In the genomic region with DNA sequence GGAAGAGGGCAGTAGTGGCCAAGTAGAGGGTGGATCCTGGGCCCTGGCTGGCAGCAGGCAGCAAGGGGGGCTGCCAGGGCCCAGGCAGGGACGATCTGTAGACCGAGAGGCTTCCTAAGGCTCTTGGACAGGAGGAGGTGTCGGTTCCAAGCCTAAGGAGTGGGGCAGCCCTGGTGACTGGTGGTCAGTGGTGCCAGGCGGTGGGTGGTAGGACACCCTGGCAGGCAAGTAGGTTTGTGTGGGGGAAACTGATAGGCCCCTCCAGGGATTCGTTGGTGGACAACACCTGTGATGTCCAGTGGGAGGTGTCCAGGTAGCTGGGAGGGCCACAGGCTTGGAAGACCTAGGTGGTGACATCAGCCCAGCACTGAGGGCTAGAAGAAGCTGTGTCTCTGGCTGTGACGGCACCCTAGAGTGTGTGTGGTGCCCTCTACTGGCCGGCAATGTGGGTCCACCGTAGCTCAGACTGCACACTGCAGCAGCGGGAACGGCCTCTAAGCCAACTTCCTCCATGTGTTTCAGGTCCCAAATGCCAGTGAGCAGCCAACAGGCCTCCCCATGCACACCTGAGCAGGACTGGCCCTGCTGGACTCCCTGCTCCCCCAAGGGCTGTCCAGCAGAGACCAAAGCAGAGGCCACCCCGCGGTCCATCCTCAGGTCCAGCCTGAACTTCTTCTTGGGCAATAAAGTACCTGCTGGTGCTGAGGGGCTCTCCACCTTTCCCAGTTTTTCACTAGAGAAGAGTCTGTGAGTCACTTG, we compare ENCODE assay signal across 8 cellular contexts. TPM values are rescaled to one million over a fixed set of nuclear protein-coding genes. Genes with fewer than 3 reads are reported as not detected.
A peak's percentile ranks its signal among the peaks of the same experiment; 100 is the strongest.
DNase-seq lines count a peak whose midpoint lies in the region; ATAC-seq and TF ChIP-seq lines count a peak whose summit lies in the region.

No MANE protein-coding gene starts in this region.

- TF ChIP-seq CTCF in CD4-positive, alpha-beta T cell (IDR thresholded peaks at IDR 0.05), result peak; percentile 68
- TF ChIP-seq CTCF in HFFc6 (IDR thresholded peaks at IDR 0.05), result peak; percentile 87

- peak; percentile 97 for ATAC-seq in CD4-positive, alpha-beta T cell (ENCODE audit: poor library complexity)
- ATAC-seq in GM21723 (IDR thresholded peaks at IDR 0.05; ENCODE audit: unreplicated experiment), result no peak

- no peaks in the 10 kb centered on the region for H3K27me3 ChIP-seq in CD4-positive, alpha-beta T cell (ENCODE audit: control insufficient read depth, insufficient read depth, low read length)

- intact Hi-C loops in CD4-positive, alpha-beta T cell (cut with DNase I, micrococcal nuclease), result no loop called here

- H3K27ac ChIP-seq in CD4-positive, alpha-beta T cell (ENCODE audit: low read depth, low read length), result no peak overlapping the region

- no peaks in the 10 kb centered on the region for H3K9me3 Mint-ChIP-seq in CD4-positive, alpha-beta T cell
- H3K9me3 Mint-ChIP-seq in HFFc6, result peaks cover 10% of the 10 kb centered on the region

- POLR2A ChIA-PET in CD4-positive, alpha-beta T cell (lab: Charles Lee), result interaction anchor here (1.1 kb wide), 1 partner anchor 9 kb away, joined by 11 read pairs; the partner anchor contains the start of gene SAMM50

- H3K27me3 Mint-ChIP-seq in CD4-positive, alpha-beta T cell, result peaks cover 12% of the 10 kb centered on the region
- no peaks in the 10 kb centered on the region; the same call in none of the 2 replicates for H3K27me3 Mint-ChIP-seq in HFFc6 (ENCODE audit: insufficient read depth)

- peak; percentile 44 to 70 (median 56) for DNase-seq in CD4-positive, alpha-beta T cell
- DNase-seq in HFFc6, result peak; percentile 61
- peak; percentile 50 for DNase-seq in SHP77 treated with DMSO at 0.1 percent for 48 hours (lab: John Stamatoyannopoulos, UW)
- DNase-seq in activated gamma-delta T cell treated with anti-CD3 and anti-CD28 coated beads, Interleukin-2, amount 50 U/mL, for 16 hours (ENCODE audit: low read depth), result peak; percentile 50
- peak; percentile 46 for DNase-seq in glomerular visceral epithelial cell (ENCODE audit: extremely low spot score)
- peak; percentile 23 for DNase-seq in putamen (ENCODE audit: low spot score)
- no peak for DNase-seq in GOT3 (lab: John Stamatoyannopoulos, UW)

- no peaks in the 10 kb centered on the region for H3K9me3 ChIP-seq in CD4-positive, alpha-beta T cell (ENCODE audit: control insufficient read depth, low read length)

- no peak overlapping the region for H3K27ac Mint-ChIP-seq in CD4-positive, alpha-beta T cell
- H3K27ac Mint-ChIP-seq in HFFc6, result peak overlapping the region; percentile 11; the same call in 1 of the 2 replicates

- no peaks in the 10 kb centered on the region for H3K4me1 Mint-ChIP-seq in CD4-positive, alpha-beta T cell (ENCODE audit: low read depth)
- H3K4me1 Mint-ChIP-seq in HFFc6 (ENCODE audit: low read depth), result no peaks in the 10 kb centered on the region

- CTCF ChIA-PET in CD4-positive, alpha-beta T cell (lab: Charles Lee), result interaction anchor here (0.5 to 2.0 kb wide), 7 partner anchors 9 to 740 kb away, joined by 3 to 14 read pairs (median 6); partner anchors contain the start of gene SAMM50

- no peaks in the 10 kb centered on the region for H3K36me3 Mint-ChIP-seq in CD4-positive, alpha-beta T cell (ENCODE audit: low read depth)
- H3K36me3 Mint-ChIP-seq in HFFc6 (ENCODE audit: low read depth), result peaks cover 31% of the 10 kb centered on the region

- no peak overlapping the region for H3K4me3 Mint-ChIP-seq in CD4-positive, alpha-beta T cell
- H3K4me3 Mint-ChIP-seq in HFFc6, result no peak overlapping the region

RNA-seq across cellular contexts. Expression of gene SAMM50, which starts 9.4 kb away (rescaled TPM):
- 10 to 100 TPM; 15.2 to 18.0 TPM for total RNA-seq in CD4-positive, alpha-beta T cell
- total RNA-seq in HFFc6 (2021; fragmentation: NEBNext Ultra II Directional; extraction: Animal tissue kit (Norgen Biotek cat#: 25700)), result 10 to 100 TPM; 51.6 to 57.2 (median 53.3) TPM

RNA-seq across cellular contexts. Expression of gene PNPLA3, which starts 22.2 kb away (rescaled TPM):
- total RNA-seq in CD4-positive, alpha-beta T cell, result not detected
- 1 to 10 TPM; 3.0 to 6.5 (median 3.4) TPM for total RNA-seq in HFFc6 (2021; fragmentation: NEBNext Ultra II Directional; extraction: Animal tissue kit (Norgen Biotek cat#: 25700))

RNA-seq across cellular contexts. Expression of gene PNPLA5, which starts 54.0 kb away (rescaled TPM):
- total RNA-seq in CD4-positive, alpha-beta T cell, result not detected
- total RNA-seq in HFFc6 (2021; fragmentation: NEBNext Ultra II Directional; extraction: Animal tissue kit (Norgen Biotek cat#: 25700)), result not detected
